ENCODE assay signal across 8 cellular contexts in genomic region chr19:14689598-14690503, GRCh38. TPM values are rescaled to one million over a fixed set of nuclear protein-coding genes. Genes with fewer than 3 reads are reported as not detected.
DNase-seq lines count a peak whose midpoint lies in the region; ATAC-seq and TF ChIP-seq lines count a peak whose summit lies in the region.

Gene ZNF333 (plus strand): TSS chr19:14690048. CDS start chr19:14693492, 3,444 bp downstream.

- H3K27ac ChIP-seq in left ventricle myocardium inferior (replicated peaks) (peak within 1 kb of the TSS; percentile 93), upper lobe of right lung (peak within 1 kb of the TSS; percentile 95)

- H3K27me3 Mint-ChIP-seq in progenitor cell of endocrine pancreas: peaks cover 22% of the 10 kb centered on the region

- peak within 1 kb of the TSS; percentile 95 for H3K4me3 Mint-ChIP-seq in progenitor cell of endocrine pancreas (ENCODE audit: low read depth)

- H3K36me3 ChIP-seq in left ventricle myocardium inferior (peaks cover 14% of the 10 kb centered on the region), upper lobe of right lung (peaks cover 13% of the 10 kb centered on the region)

- intact Hi-C loops in T-helper 1 cell treated with Interleukin-12 subunit alpha and Interleukin-12 subunit beta and Interleukin-4 antibody, amounts not matched to agents 30 ng/mL and 1 ng/mL, for 36 hours (cut with micrococcal nuclease): loop anchor here (1.0 to 5.0 kb wide), 10 partner anchors 118 to 1523 kb away; partner anchors contain the start of genes ASF1B, DNAJB1, NDUFB7 and TECR
- intact Hi-C loops in left ventricle myocardium inferior (cut with micrococcal nuclease): loop anchor here (5.0 kb wide), 1 partner anchor 113 kb away; no protein-coding TSS in a partner anchor
- intact Hi-C loops in upper lobe of right lung (cut with DNase I): no loop called here

- no peaks in the 10 kb centered on the region for H3K36me3 Mint-ChIP-seq in progenitor cell of endocrine pancreas (ENCODE audit: insufficient read depth)

- DNase-seq in GM13977 (ENCODE audit: low spot score): peak; percentile 96
- peak; percentile 94 for DNase-seq in NCI-H146 (lab: John Stamatoyannopoulos, UW)
- DNase-seq in amniotic stem cell (lab: John Stamatoyannopoulos, UW): peak; percentile 66
- DNase-seq in left ventricle myocardium inferior: peak; percentile 98
- peak; percentile 97 for DNase-seq in progenitor cell of endocrine pancreas (ENCODE audit: low spot score, unreplicated experiment)
- peak; percentile 99 for DNase-seq in upper lobe of right lung

- in situ Hi-C loops in GM13977 (cut with MboI; ENCODE audit: low pct_unique_long_range_greater_than_20kb, low sequenced_read_pairs, unreplicated experiment): loop anchor here (5.0 kb wide), 1 partner anchor 108 kb away; the partner anchor contains the start of gene CLEC17A

- H3K4me1 ChIP-seq in left ventricle myocardium inferior (peaks cover 25% of the 10 kb centered on the region), upper lobe of right lung (peaks cover 3% of the 10 kb centered on the region)

- ATAC-seq in HG02852 (IDR thresholded peaks at IDR 0.05; ENCODE audit: unreplicated experiment): peak; percentile 85
- peak; percentile 99 for ATAC-seq in upper lobe of right lung

- H3K4me1 Mint-ChIP-seq in progenitor cell of endocrine pancreas (ENCODE audit: low read depth): peaks cover 5% of the 10 kb centered on the region

- TF ChIP-seq CTCF in GM13977 (IDR thresholded peaks at IDR 0.05; ENCODE audit: extremely low read depth, insufficient read depth, missing control alignments) (no peak), left ventricle myocardium inferior (IDR thresholded peaks at IDR 0.05; ENCODE audit: borderline replicate concordance) (no peak), progenitor cell of endocrine pancreas (IDR thresholded peaks at IDR 0.05; ENCODE audit: unreplicated experiment) (no peak), upper lobe of right lung (IDR thresholded peaks at IDR 0.05) (no peak)

- H3K9me3 ChIP-seq in left ventricle myocardium inferior (replicated peaks): no peaks in the 10 kb centered on the region
- no peaks in the 10 kb centered on the region for H3K9me3 ChIP-seq in upper lobe of right lung

- H3K27ac Mint-ChIP-seq in progenitor cell of endocrine pancreas: peak within 1 kb of the TSS; percentile 99

- H3K4me3 ChIP-seq in left ventricle myocardium inferior (peak within 1 kb of the TSS; percentile 91), upper lobe of right lung (peak within 1 kb of the TSS; percentile 91)

- H3K27me3 ChIP-seq in left ventricle myocardium inferior (ENCODE audit: low read depth) (no peaks in the 10 kb centered on the region), upper lobe of right lung (no peaks in the 10 kb centered on the region)

- H3K9me3 Mint-ChIP-seq in progenitor cell of endocrine pancreas (ENCODE audit: low read depth): no peaks in the 10 kb centered on the region

RNA-seq across cellular contexts. Expression of gene ZNF333, which starts in this region (rescaled TPM):
- 13.3 and 14.5 TPM in 2 replicates for total RNA-seq in T-helper 1 cell treated with Interleukin-12 subunit alpha and Interleukin-12 subunit beta and Interleukin-4 antibody, amounts not matched to agents 30 ng/mL and 1 ng/mL, for 36 hours
- total RNA-seq in left ventricle myocardium inferior (6.5 TPM), progenitor cell of endocrine pancreas (21.4 and 21.6 TPM in 2 replicates), upper lobe of right lung (20.4 TPM)

Comparison
In these comparisons a context has a peak if more than half of its experiments do, and no peak if none do; other contexts are left out.
1. Peak in every context shown above with its lines: DNase-seq, ATAC-seq, H3K4me3 ChIP-seq and H3K27ac ChIP-seq.